In genomic region chr6:145787688-145788087, GRCh38 we compare ENCODE assay signal across 1 cellular context.
TF ChIP-seq lines count a peak whose summit lies in the region.

No MANE protein-coding gene starts in this region.

TF ChIP-seq in K562, 482 proteins besides CTCF, POLR2A, EP300 and RAD21 (continued from another document and continues in another):
- TF ChIP-seq TSHZ1 (CRISPR knock-in tag; IDR thresholded peaks at IDR 0.05), result no peak
- no peak for TF ChIP-seq RERE (CRISPR knock-in tag; IDR thresholded peaks at IDR 0.05; ENCODE audit: borderline replicate concordance)
- no peak for TF ChIP-seq TAF7 (tag; IDR thresholded peaks at IDR 0.05)
- peak; percentile 84 for TF ChIP-seq SMARCE1 (IDR thresholded peaks at IDR 0.05)
- TF ChIP-seq POLR2B (IDR thresholded peaks at IDR 0.05; ENCODE audit: low read depth, partially characterized antibody), result no peak
- no peak for TF ChIP-seq ZNF311 (CRISPR knock-in tag; IDR thresholded peaks at IDR 0.05)
- no peak for TF ChIP-seq GATAD2A (IDR thresholded peaks at IDR 0.05)
- no peak for TF ChIP-seq RB1 (IDR thresholded peaks at IDR 0.05; ENCODE audit: low read depth)
- no peak for TF ChIP-seq TCFL5 (CRISPR knock-in tag; conservative IDR thresholded peaks at IDR 0.05)
- no peak for TF ChIP-seq E2F8 (IDR thresholded peaks at IDR 0.05; ENCODE audit: low read depth, partially characterized antibody)
- no peak for TF ChIP-seq ZNF764 (CRISPR knock-in tag; IDR thresholded peaks at IDR 0.05; ENCODE audit: low read depth)
- TF ChIP-seq MCM2 (IDR thresholded peaks at IDR 0.05; ENCODE audit: low read depth), result no peak
- no peak for TF ChIP-seq CHD4 (IDR thresholded peaks at IDR 0.05; ENCODE audit: insufficient read depth, insufficient replicate concordance, low read depth, low read length, poor library complexity, severe bottlenecking)
- peak; percentile 52 for TF ChIP-seq C11orf30 (IDR thresholded peaks at IDR 0.05; ENCODE audit: low read depth)
- TF ChIP-seq SIN3A (IDR thresholded peaks at IDR 0.05; ENCODE audit: borderline replicate concordance in 2 of 2, control insufficient read depth in 1 of 2, low read depth in 2 of 2, low read length in 2 of 2), result no peak
- TF ChIP-seq MTA2 (IDR thresholded peaks at IDR 0.05; ENCODE audit: low read depth), result peak; percentile 85
- no peak for TF ChIP-seq HBP1 (CRISPR knock-in tag; IDR thresholded peaks at IDR 0.05)
- TF ChIP-seq ZNF561 (CRISPR knock-in tag; conservative IDR thresholded peaks at IDR 0.05), result no peak
- no peak for TF ChIP-seq THAP12 (CRISPR knock-in tag; IDR thresholded peaks at IDR 0.05)
- no peak for TF ChIP-seq USF2 (CRISPR knock-in tag; IDR thresholded peaks at IDR 0.05)
- TF ChIP-seq ZBTB43 (CRISPR knock-in tag; IDR thresholded peaks at IDR 0.05), result no peak
- no peak for TF ChIP-seq CREB5 (CRISPR knock-in tag; IDR thresholded peaks at IDR 0.05)
- no peak for TF ChIP-seq KAT7 (CRISPR knock-in tag; IDR thresholded peaks at IDR 0.05; ENCODE audit: borderline replicate concordance)
- TF ChIP-seq ZNF431 (CRISPR knock-in tag; IDR thresholded peaks at IDR 0.05), result no peak
- no peak for TF ChIP-seq GTF2F1 (IDR thresholded peaks at IDR 0.05; ENCODE audit: low read depth, low read length)
- TF ChIP-seq MYBL2 (IDR thresholded peaks at IDR 0.05; ENCODE audit: low read depth), result no peak
- TF ChIP-seq MYBL2 (CRISPR knock-in tag; IDR thresholded peaks at IDR 0.05; ENCODE audit: borderline replicate concordance), result no peak
- no peak for TF ChIP-seq RREB1 (CRISPR knock-in tag; IDR thresholded peaks at IDR 0.05)
- TF ChIP-seq ZFP36 (IDR thresholded peaks at IDR 0.05; ENCODE audit: low read depth, low read length, partially characterized antibody), result no peak
- TF ChIP-seq KAT8 (IDR thresholded peaks at IDR 0.05; ENCODE audit: low read depth), result no peak
